Comparison of ENCODE assay signal across 30 cellular contexts in genomic region chr11:66168289-66168688, GRCh38.
"Had no signal": no experiment of that assay in that cellular context is flagged by ENCODE, and none has a peak within 500 bp of the region (broad histone marks: within the 10 kb centered on the region; RNA-seq: fewer than 3 reads in every experiment).

No MANE protein-coding gene starts in this region.

- H3K27me3 Mint-ChIP-seq: activated CD4-positive, alpha-beta memory T cell treated with anti-CD3 and anti-CD28 coated beads for 36 hours; activated CD4-positive, alpha-beta T cell treated with anti-CD3 and anti-CD28 coated beads for 36 hours; activated CD4-positive, alpha-beta T cell treated with anti-CD3 and anti-CD28 coated beads, Interleukin-2, amount 10 ng/mL, durations not matched to agents 24 days and 14 days; activated CD8-positive, alpha-beta memory T cell treated with anti-CD3 and anti-CD28 coated beads, Interleukin-2, amount 10 ng/mL, durations not matched to agents 7 days and 5 days; activated naive CD4-positive, alpha-beta T cell treated with anti-CD3 and anti-CD28 coated beads, Interleukin-2, amount 10 ng/mL, durations not matched to agents 7 days and 5 days; activated naive CD8-positive, alpha-beta T cell; brain; dendritic cell treated with granulocyte-macrophage colony-stimulating factor and Interleukin-4, amounts not matched to agents 40 ng/mL and 50 ng/mL, for 4 days; T-helper 17 cell had no signal

- H3K4me3 Mint-ChIP-seq: activated CD4-positive, alpha-beta memory T cell treated with anti-CD3 and anti-CD28 coated beads for 36 hours; activated CD4-positive, alpha-beta T cell treated with anti-CD3 and anti-CD28 coated beads for 36 hours; activated CD4-positive, alpha-beta T cell treated with anti-CD3 and anti-CD28 coated beads, Interleukin-2, amount 10 ng/mL, durations not matched to agents 24 days and 14 days; activated CD8-positive, alpha-beta memory T cell treated with anti-CD3 and anti-CD28 coated beads, Interleukin-2, amount 10 ng/mL, durations not matched to agents 7 days and 5 days; activated CD8-positive, alpha-beta T cell treated with anti-CD3 and anti-CD28 coated beads, Interleukin-2, amount 10 ng/mL, durations not matched to agents 7 days and 5 days; activated naive CD4-positive, alpha-beta T cell treated with anti-CD3 and anti-CD28 coated beads, Interleukin-2, amount 10 ng/mL, durations not matched to agents 7 days and 5 days; activated naive CD8-positive, alpha-beta T cell; activated T-helper 1 cell treated with anti-CD3 and anti-CD28 coated beads, Interleukin-12 subunit alpha, Interleukin-12 subunit beta, Interleukin-2, Interleukin-4 antibody, amounts not matched to agents 30 ng/mL and 10 ng/mL and 1 ng/mL, durations not matched to agents 14 hours and 24 hours and 36 hours; brain; dendritic cell treated with granulocyte-macrophage colony-stimulating factor and Interleukin-4, amounts not matched to agents 40 ng/mL and 50 ng/mL, for 4 days; endodermal cell; T-helper 17 cell had no signal

- H3K4me1 ChIP-seq: ascending aorta, breast epithelium had no signal

- H3K36me3 ChIP-seq: ascending aorta, breast epithelium, cardiac muscle cell had no signal

- H3K27ac Mint-ChIP-seq: activated CD4-positive, alpha-beta memory T cell treated with anti-CD3 and anti-CD28 coated beads for 36 hours; activated CD4-positive, alpha-beta T cell treated with anti-CD3 and anti-CD28 coated beads for 36 hours; activated CD4-positive, alpha-beta T cell treated with anti-CD3 and anti-CD28 coated beads, Interleukin-2, amount 10 ng/mL, durations not matched to agents 24 days and 14 days; activated CD8-positive, alpha-beta memory T cell treated with anti-CD3 and anti-CD28 coated beads, Interleukin-2, amount 10 ng/mL, durations not matched to agents 7 days and 5 days; activated CD8-positive, alpha-beta T cell treated with anti-CD3 and anti-CD28 coated beads, Interleukin-2, amount 10 ng/mL, durations not matched to agents 7 days and 5 days; activated naive CD4-positive, alpha-beta T cell treated with anti-CD3 and anti-CD28 coated beads, Interleukin-2, amount 10 ng/mL, durations not matched to agents 7 days and 5 days; activated naive CD8-positive, alpha-beta T cell; activated T-helper 1 cell treated with anti-CD3 and anti-CD28 coated beads, Interleukin-12 subunit alpha, Interleukin-12 subunit beta, Interleukin-2, Interleukin-4 antibody, amounts not matched to agents 30 ng/mL and 10 ng/mL and 1 ng/mL, durations not matched to agents 14 hours and 24 hours and 36 hours; activated T-helper 2 cell treated with anti-CD3 and anti-CD28 coated beads, Interferon-gamma antibody, Interleukin-2, Interleukin-4, amounts not matched to agents 10 μg/mL and 5 μg/mL and 100 μg/mL, durations not matched to agents 14 hours and 24 hours and 36 hours; brain; dendritic cell treated with granulocyte-macrophage colony-stimulating factor and Interleukin-4, amounts not matched to agents 40 ng/mL and 50 ng/mL, for 4 days; endodermal cell; T-helper 17 cell had no signal

- DNase-seq: activated CD4-positive, alpha-beta memory T cell treated with anti-CD3 and anti-CD28 coated beads for 36 hours; activated CD4-positive, alpha-beta T cell treated with anti-CD3 and anti-CD28 coated beads for 36 hours; activated CD4-positive, alpha-beta T cell treated with anti-CD3 and anti-CD28 coated beads, Interleukin-2, amount 10 ng/mL, durations not matched to agents 24 days and 14 days; activated CD4-positive, CD25-positive, alpha-beta regulatory T cell; activated CD4-positive, CD25-positive, alpha-beta regulatory T cell treated with anti-CD3 and anti-CD28 coated beads, Interleukin-2, amount 50 U/mL, for 72 hours; activated CD8-positive, alpha-beta memory T cell treated with anti-CD3 and anti-CD28 coated beads, Interleukin-2, amount 10 ng/mL, durations not matched to agents 7 days and 5 days; activated CD8-positive, alpha-beta memory T cell treated with anti-CD3 and anti-CD28 coated beads, Interleukin-2, amount 50 U/mL, for 4 hours; activated CD8-positive, alpha-beta T cell treated with anti-CD3 and anti-CD28 coated beads, Interleukin-2, amount 10 ng/mL, durations not matched to agents 7 days and 5 days; activated effector memory CD4-positive, alpha-beta T cell treated with anti-CD3 and anti-CD28 coated beads, Interleukin-2, amount 50 U/mL, for 16 hours; activated naive CD4-positive, alpha-beta T cell treated with anti-CD3 and anti-CD28 coated beads, Interleukin-2, amount 10 ng/mL, durations not matched to agents 7 days and 5 days; activated T-cell treated with anti-CD3 and anti-CD28 coated beads, Interleukin-2, amount 50 U/mL, for 1 hour; activated T-cell treated with anti-CD3 and anti-CD28 coated beads, Interleukin-2, amount 50 U/mL, for 48 hours; central memory CD4-positive, alpha-beta T cell; dorsolateral prefrontal cortex; effector memory CD4-positive, alpha-beta T cell; endodermal cell; foreskin fibroblast; head of caudate nucleus; T-helper 1 cell; T-helper 17 cell had no signal

- H3K9me3 Mint-ChIP-seq: activated CD4-positive, alpha-beta memory T cell treated with anti-CD3 and anti-CD28 coated beads for 36 hours; activated CD4-positive, alpha-beta T cell treated with anti-CD3 and anti-CD28 coated beads, Interleukin-2, amount 10 ng/mL, durations not matched to agents 24 days and 14 days; activated naive CD4-positive, alpha-beta T cell treated with anti-CD3 and anti-CD28 coated beads, Interleukin-2, amount 10 ng/mL, durations not matched to agents 7 days and 5 days; activated T-helper 1 cell treated with anti-CD3 and anti-CD28 coated beads, Interleukin-12 subunit alpha, Interleukin-12 subunit beta, Interleukin-2, Interleukin-4 antibody, amounts not matched to agents 30 ng/mL and 10 ng/mL and 1 ng/mL, durations not matched to agents 14 hours and 24 hours and 36 hours; activated T-helper 2 cell treated with anti-CD3 and anti-CD28 coated beads, Interferon-gamma antibody, Interleukin-2, Interleukin-4, amounts not matched to agents 10 μg/mL and 5 μg/mL and 100 μg/mL, durations not matched to agents 14 hours and 24 hours and 36 hours; brain; dendritic cell treated with granulocyte-macrophage colony-stimulating factor and Interleukin-4, amounts not matched to agents 40 ng/mL and 50 ng/mL, for 4 days; endodermal cell had no signal

- ATAC-seq: activated CD4-positive, alpha-beta T cell treated with anti-CD3 and anti-CD28 coated beads for 36 hours; activated CD8-positive, alpha-beta memory T cell treated with anti-CD3 and anti-CD28 coated beads, Interleukin-2, amount 10 ng/mL, durations not matched to agents 7 days and 5 days; activated CD8-positive, alpha-beta T cell treated with anti-CD3 and anti-CD28 coated beads, Interleukin-2, amount 10 ng/mL, durations not matched to agents 7 days and 5 days; esophagus mucosa; T-helper 17 cell had no signal

- H3K9me3 ChIP-seq: ascending aorta, breast epithelium had no signal

- H3K27ac ChIP-seq: ascending aorta, breast epithelium, cardiac muscle cell, coronary artery, dorsolateral prefrontal cortex had no signal

- H3K27me3 ChIP-seq: ascending aorta, breast epithelium, cardiac muscle cell, dorsolateral prefrontal cortex had no signal

- H3K4me1 Mint-ChIP-seq: activated CD8-positive, alpha-beta memory T cell treated with anti-CD3 and anti-CD28 coated beads, Interleukin-2, amount 10 ng/mL, durations not matched to agents 7 days and 5 days; activated naive CD4-positive, alpha-beta T cell treated with anti-CD3 and anti-CD28 coated beads, Interleukin-2, amount 10 ng/mL, durations not matched to agents 7 days and 5 days; brain; endodermal cell had no signal

- H3K36me3 Mint-ChIP-seq: activated CD4-positive, alpha-beta memory T cell treated with anti-CD3 and anti-CD28 coated beads for 36 hours; activated naive CD4-positive, alpha-beta T cell treated with anti-CD3 and anti-CD28 coated beads, Interleukin-2, amount 10 ng/mL, durations not matched to agents 7 days and 5 days; activated naive CD8-positive, alpha-beta T cell had no signal

- H3K4me3 ChIP-seq: ascending aorta, breast epithelium, cardiac muscle cell, coronary artery, dorsolateral prefrontal cortex had no signal
